In genomic region chr5:73825219-73825618, GRCh38 we compare ENCODE assay signal across 27 cellular contexts.
DNase-seq lines count a peak whose midpoint lies in the region; ATAC-seq, FAIRE-seq and TF ChIP-seq lines count a peak whose summit lies in the region.
"Had no signal": no experiment of that assay in that cellular context is flagged by ENCODE, and none has a peak within 500 bp of the region (broad histone marks: within the 10 kb centered on the region; RNA-seq: fewer than 3 reads in every experiment).

No MANE protein-coding gene starts in this region.

- POLR2A ChIA-PET in HepG2 (lab: Yijun Ruan, JAX), result no interaction called here

- intact Hi-C loops in HepG2 (cut with micrococcal nuclease; ENCODE audit: unreplicated experiment) (no loop called here), right lobe of liver (cut with DNase I) (no loop called here)

- H4K8ac ChIP-seq in mesendoderm (ENCODE audit: low read depth, low read length), result no peak overlapping the region

- no TSS peak for BruUV-seq in HepG2 (replicated peaks; lab: Mats Ljungman, UMichigan)

- no peak overlapping the region for H2BK15ac ChIP-seq in mesendoderm (replicated peaks; ENCODE audit: low read depth)

- no peak overlapping the region for H4K5ac ChIP-seq in mesendoderm (ENCODE audit: low read length)

- in situ Hi-C loops in HepG2 (cut with HindIII; ENCODE audit: extremely low pct_ligation_motif_present, low pct_unique_long_range_greater_than_20kb), result no loop called here
- in situ Hi-C loops in brain microvascular endothelial cell (cut with HindIII; ENCODE audit: low pct_ligation_motif_present, low sequenced_read_pairs), result no loop called here

- H3K4me2 ChIP-seq in HepG2 (ENCODE audit: low read depth, low read length) (no peak overlapping the region), mesendoderm (ENCODE audit: low read length) (no peak overlapping the region)
- H3K4me2 ChIP-seq: SK-N-SH had no signal

- no peaks in the 10 kb centered on the region for H4K20me1 ChIP-seq in HepG2 (ENCODE audit: insufficient read depth, low read length)

- H2AFZ ChIP-seq in HepG2 (ENCODE audit: low read length), result no peak overlapping the region

- H3K56ac ChIP-seq in mesendoderm (ENCODE audit: low read length), result no peak overlapping the region

- H3K36me3 ChIP-seq in HepG2 (replicated peaks in 1 of 2; ENCODE audit: control insufficient read depth in 1 of 2, insufficient read depth in 2 of 2, low read length in 2 of 2) (peaks cover 6 to 31% of the 10 kb centered on the region in 2 experiments; a peak in 4 of 5 replicates), right lobe of liver (no peaks in the 10 kb centered on the region), brain microvascular endothelial cell (replicated peaks) (no peaks in the 10 kb centered on the region), mesendoderm (ENCODE audit: control insufficient read depth, insufficient read depth, low read length) (no peaks in the 10 kb centered on the region)
- H3K36me3 ChIP-seq: HAP-1 had no signal

- 97% methylated on average over 7 of the region's 7 CpGs for WGBS in HepG2 (ENCODE audit: low lambda C conversion rate)
- whole genome bisulfite sequencing in right lobe of liver (ENCODE audit: insufficient coverage, low coverage, low lambda C conversion rate, missing lambda C conversion rate), result 89% methylated on average over 7 of the region's 7 CpGs
- no CpG with 5 or more reads among the region's 7 CpGs for WGBS in mesendoderm (ENCODE audit: extremely low coverage, insufficient coverage, low lambda C conversion rate)

- no peak overlapping the region for H3K18ac ChIP-seq in mesendoderm (ENCODE audit: low read length)

- H3K27ac ChIP-seq in HepG2 (ENCODE audit: extremely low read length, insufficient read depth, low read length), result peak overlapping the region; percentile 39
- H3K27ac ChIP-seq in right lobe of liver, result no peak overlapping the region
- peak overlapping the region; percentile 92 for H3K27ac ChIP-seq in brain microvascular endothelial cell
- H3K27ac ChIP-seq in mesendoderm (ENCODE audit: low read depth, low read length), result no peak overlapping the region
- H3K27ac ChIP-seq: C4-2B, HL-60 had no signal

- ATAC-seq in HepG2, result no peak
- no peak for ATAC-seq in right lobe of liver
- ATAC-seq in GM18909 (IDR thresholded peaks at IDR 0.05; ENCODE audit: poor library complexity, unreplicated experiment), result no peak
- no peak for ATAC-seq in GM21515 (IDR thresholded peaks at IDR 0.05; ENCODE audit: unreplicated experiment)

- no peak for TF ChIP-seq RAD21 in HepG2 (CRISPR knock-in tag; IDR thresholded peaks at IDR 0.05)

- H3K4me3 ChIP-seq in HepG2 (replicated peaks in 1 of 3; ENCODE audit: insufficient read depth in 1 of 3, low read depth in 2 of 3, low read length in 3 of 3) (no peak overlapping the region), right lobe of liver (no peak overlapping the region), brain microvascular endothelial cell (ENCODE audit: low read depth, low read length) (no peak overlapping the region), mesendoderm (ENCODE audit: low read length) (no peak overlapping the region)
- H3K4me3 ChIP-seq: HAP-1 had no signal

- H3K79me2 ChIP-seq in HepG2 (ENCODE audit: insufficient read depth, low read length) (peaks cover 82% of the 10 kb centered on the region), mesendoderm (ENCODE audit: control insufficient read depth, insufficient read depth, low read length) (no peaks in the 10 kb centered on the region)

- H2BK120ac ChIP-seq in mesendoderm (ENCODE audit: low read depth, low read length), result no peak overlapping the region

- no peaks in the 10 kb centered on the region for H3K9me3 ChIP-seq in HepG2 (ENCODE audit: low read length)
- no peaks in the 10 kb centered on the region for H3K9me3 ChIP-seq in right lobe of liver
- H3K9me3 ChIP-seq: HAP-1, SK-N-SH had no signal

- H3K4me1 ChIP-seq in HepG2 (ENCODE audit: insufficient read depth, low read length) (peaks cover 69% of the 10 kb centered on the region), right lobe of liver (peaks cover 0 to 10% (median 0%) of the 10 kb centered on the region in 4 donors), mesendoderm (ENCODE audit: control insufficient read depth, low read depth, low read length) (peaks cover 3% of the 10 kb centered on the region)
- H3K4me1 ChIP-seq: HAP-1 had no signal

- no peak for TF ChIP-seq POLR2A in HepG2 (IDR thresholded peaks at IDR 0.05; ENCODE audit: insufficient read depth in 1 of 2, low read depth in 2 of 2, low read length in 2 of 2)
- TF ChIP-seq POLR2A in right lobe of liver (IDR thresholded peaks at IDR 0.05), result no peak

- no peak overlapping the region for H3K9ac ChIP-seq in HepG2 (ENCODE audit: insufficient read depth, low read depth, low read length)
- no peak overlapping the region for H3K9ac ChIP-seq in mesendoderm (ENCODE audit: low read length)
- H3K9ac ChIP-seq: SK-N-SH had no signal

- H3K79me1 ChIP-seq in mesendoderm (ENCODE audit: low read length), result no peaks in the 10 kb centered on the region

- TF ChIP-seq EP300 in HepG2 (IDR thresholded peaks at IDR 0.05; ENCODE audit: low read depth in 2 of 2, low read length in 2 of 2) (no peak), HepG2 (CRISPR knock-in tag; IDR thresholded peaks at IDR 0.05; ENCODE audit: borderline replicate concordance) (no peak)

- no peak for TF ChIP-seq CTCF in HepG2 (CRISPR knock-in tag; IDR thresholded peaks at IDR 0.05)
- TF ChIP-seq CTCF in right lobe of liver (IDR thresholded peaks at IDR 0.05), result no peak
- TF ChIP-seq CTCF in brain microvascular endothelial cell (IDR thresholded peaks at IDR 0.05; ENCODE audit: low read depth, low read length, missing control alignments), result no peak

- CTCF ChIA-PET in HepG2 (lab: Yijun Ruan, JAX; ENCODE audit: low intra/inter-chr PET ratio, low total read pairs), result no interaction called here

- H2AK5ac ChIP-seq in mesendoderm (ENCODE audit: low read length), result no peak overlapping the region

- no peak overlapping the region for H3K4ac ChIP-seq in mesendoderm (ENCODE audit: low read depth, low read length)

- H3K27me3 ChIP-seq in HepG2 (ENCODE audit: control insufficient read depth in 1 of 2, insufficient read depth in 2 of 2, low read length in 2 of 2), result no peaks in the 10 kb centered on the region
- no peaks in the 10 kb centered on the region for H3K27me3 ChIP-seq in right lobe of liver
- H3K27me3 ChIP-seq in brain microvascular endothelial cell (replicated peaks), result no peaks in the 10 kb centered on the region
- no peaks in the 10 kb centered on the region for H3K27me3 ChIP-seq in mesendoderm (ENCODE audit: insufficient read depth, low read length, poor library complexity)

- DNase-seq in HepG2 (ENCODE audit: low spot score), result no peak
- DNase-seq in right lobe of liver, result no peak
- no peak for DNase-seq in brain microvascular endothelial cell
- DNase-seq in mesendoderm, result peak; percentile 45
- DNase-seq in NCI-H226, result no peak
- no peak for DNase-seq in RCC 7860 (ENCODE audit: low spot score)
- DNase-seq: 8988T; Calu3; CD8-positive, alpha-beta memory T cell; GDM1; KG1; NCI-H1092 treated with DMSO at 0.1 percent for 48 hours; NCI-H146; NCI-H2029; NCI-H2227 treated with DMSO at 0.1 percent for 48 hours; NCI-H524; NCI-H82; OCI-M1; RPMI8226; SIG-M5; SK-N-SH had no signal

- no peak overlapping the region for H3K23ac ChIP-seq in mesendoderm (ENCODE audit: low read length)

- FAIRE-seq in HepG2 (lab: Jason Lieb, UNC) (no peak), RCC 7860 (lab: Jason Lieb, UNC) (no peak)
- FAIRE-seq: GM19239 had no signal

- H2BK5ac ChIP-seq in mesendoderm (ENCODE audit: low read length), result no peak overlapping the region

TF ChIP-seq in HepG2, 621 proteins besides CTCF, POLR2A, EP300 and RAD21:
- TF ChIP-seq ZNF580 (CRISPR knock-in tag; IDR thresholded peaks at IDR 0.05; ENCODE audit: borderline replicate concordance, low read depth) (no peak), ZNF781 (CRISPR knock-in tag; IDR thresholded peaks at IDR 0.05; ENCODE audit: borderline replicate concordance, not compliant biosample characterization) (no peak), GRHL1 (CRISPR knock-in tag; conservative IDR thresholded peaks at IDR 0.05) (no peak), ATRX (CRISPR knock-in tag; IDR thresholded peaks at IDR 0.05; ENCODE audit: borderline replicate concordance) (no peak), RBM22 (optimal IDR thresholded peaks at IDR 0.05; ENCODE audit: low read length) (peak; percentile 6), BRD4 (CRISPR knock-in tag; IDR thresholded peaks at IDR 0.05) (0 out of 2 replicates have a peak, but pooled peaks have one; percentile 39), AGO1 (IDR thresholded peaks at IDR 0.05; ENCODE audit: low read depth, low read length, poor library complexity, severe bottlenecking) (no peak), RFX3 (CRISPR knock-in tag; IDR thresholded peaks at IDR 0.05) (no peak), STAG1 (CRISPR knock-in tag; IDR thresholded peaks at IDR 0.05) (no peak), ARNTL (CRISPR knock-in tag; IDR thresholded peaks at IDR 0.05) (no peak)

Comparison
In these comparisons a context has a peak if more than half of its experiments do, and no peak if none do; other contexts are left out.
1. H3K27ac ChIP-seq: peak in HepG2 (single experiment) and brain microvascular endothelial cell (single experiment); none in right lobe of liver (0 of 3) and mesendoderm (single experiment).